In the genomic region with DNA sequence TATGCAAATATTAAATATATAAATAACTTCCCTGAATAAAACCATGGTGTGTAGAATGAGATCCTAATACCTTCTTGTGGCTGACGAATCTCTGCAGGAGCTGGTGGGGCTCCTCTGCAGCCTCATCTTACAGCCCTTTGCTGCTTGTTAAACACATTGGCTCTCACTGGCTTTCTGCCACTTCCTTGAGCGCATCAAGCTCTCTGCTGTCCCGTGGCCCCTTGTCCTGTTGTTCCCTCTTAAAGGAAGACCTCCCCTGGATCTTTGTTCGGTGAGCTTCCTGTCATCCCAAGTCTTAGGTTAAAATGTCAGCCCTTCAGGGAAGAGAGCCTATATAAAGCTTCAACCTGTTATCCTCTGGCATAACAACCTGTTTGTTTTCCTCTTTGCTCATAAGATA, we compare ENCODE assay signal across 20 cellular contexts.
"Had no signal": no experiment of that assay in that cellular context is flagged by ENCODE, and none has a peak within 500 bp of the region (broad histone marks: within the 10 kb centered on the region; RNA-seq: fewer than 3 reads in every experiment).

No MANE protein-coding gene starts in this region.

- H3K27me3 Mint-ChIP-seq: activated CD4-positive, alpha-beta T cell treated with anti-CD3 and anti-CD28 coated beads for 36 hours; activated CD8-positive, alpha-beta memory T cell treated with anti-CD3 and anti-CD28 coated beads, Interleukin-2, amount 10 ng/mL, durations not matched to agents 7 days and 5 days; memory B cell; stimulated activated naive B cell treated with anti-CD40 and anti-IgM and Interleukin-4, amounts not matched to agents 10 μg/mL and 1 μg/mL and 100 μg/mL, for 72 hours had no signal

- H3K9me3 ChIP-seq: breast epithelium, thoracic aorta, upper lobe of left lung had no signal

- H3K4me3 Mint-ChIP-seq: activated CD4-positive, alpha-beta T cell treated with anti-CD3 and anti-CD28 coated beads for 36 hours; activated CD8-positive, alpha-beta memory T cell treated with anti-CD3 and anti-CD28 coated beads, Interleukin-2, amount 10 ng/mL, durations not matched to agents 7 days and 5 days; activated naive CD4-positive, alpha-beta T cell treated with anti-CD3 and anti-CD28 coated beads for 36 hours; memory B cell; natural killer cell; stimulated activated naive B cell treated with anti-CD40 and anti-IgM and Interleukin-4, amounts not matched to agents 10 μg/mL and 1 μg/mL and 100 μg/mL, for 72 hours; WTC11 had no signal

- H3K27me3 ChIP-seq: breast epithelium, foreskin keratinocyte, upper lobe of left lung had no signal

- H3K9ac ChIP-seq: parathyroid adenoma had no signal

- H3K27ac ChIP-seq: breast epithelium, coronary artery, foreskin keratinocyte, parathyroid adenoma, thoracic aorta, upper lobe of left lung had no signal

- H3K36me3 ChIP-seq: breast epithelium, thoracic aorta, upper lobe of left lung had no signal

- H3K79me2 ChIP-seq: parathyroid adenoma had no signal

- H2AFZ ChIP-seq: parathyroid adenoma had no signal

- H3K4me1 Mint-ChIP-seq: activated CD4-positive, alpha-beta T cell treated with anti-CD3 and anti-CD28 coated beads for 36 hours; activated CD8-positive, alpha-beta memory T cell treated with anti-CD3 and anti-CD28 coated beads, Interleukin-2, amount 10 ng/mL, durations not matched to agents 7 days and 5 days; memory B cell; natural killer cell; stimulated activated naive B cell treated with anti-CD40 and anti-IgM and Interleukin-4, amounts not matched to agents 10 μg/mL and 1 μg/mL and 100 μg/mL, for 72 hours; WTC11 had no signal

- H3K27ac Mint-ChIP-seq: activated CD4-positive, alpha-beta T cell treated with anti-CD3 and anti-CD28 coated beads for 36 hours; activated CD8-positive, alpha-beta memory T cell treated with anti-CD3 and anti-CD28 coated beads, Interleukin-2, amount 10 ng/mL, durations not matched to agents 7 days and 5 days; activated naive CD4-positive, alpha-beta T cell treated with anti-CD3 and anti-CD28 coated beads for 36 hours; activated T-helper 2 cell treated with anti-CD3 and anti-CD28 coated beads, Interferon-gamma antibody, Interleukin-2, Interleukin-4, amounts not matched to agents 10 μg/mL and 5 μg/mL and 100 μg/mL, durations not matched to agents 14 hours and 24 hours and 36 hours; memory B cell; natural killer cell; stimulated activated naive B cell treated with anti-CD40 and anti-IgM and Interleukin-4, amounts not matched to agents 10 μg/mL and 1 μg/mL and 100 μg/mL, for 72 hours; WTC11 had no signal

- DNase-seq: activated CD4-positive, alpha-beta T cell treated with anti-CD3 and anti-CD28 coated beads for 36 hours; activated CD4-positive, alpha-beta T cell treated with anti-CD3 and anti-CD28 coated beads, Interleukin-2, amount 50 U/mL, for 48 hours; activated CD8-positive, alpha-beta memory T cell treated with anti-CD3 and anti-CD28 coated beads, Interleukin-2, amount 10 ng/mL, durations not matched to agents 7 days and 5 days; activated naive CD4-positive, alpha-beta T cell treated with anti-CD3 and anti-CD28 coated beads for 36 hours; activated T-cell treated with anti-CD3 and anti-CD28 coated beads, Interleukin-2, amount 50 U/mL, for 1 hour; anterior cingulate cortex; glutamatergic neuron; natural killer cell; stimulated activated naive B cell treated with anti-CD40 and anti-IgM and Interleukin-4, amounts not matched to agents 10 μg/mL and 1 μg/mL and 100 μg/mL, for 72 hours; SW 1271; T-helper 2 cell; upper lobe of left lung had no signal

- H3K4me3 ChIP-seq: breast epithelium, coronary artery, thoracic aorta, upper lobe of left lung had no signal

- H3K4me1 ChIP-seq: breast epithelium, foreskin keratinocyte, parathyroid adenoma, upper lobe of left lung had no signal

- H3K36me3 Mint-ChIP-seq: activated CD8-positive, alpha-beta memory T cell treated with anti-CD3 and anti-CD28 coated beads, Interleukin-2, amount 10 ng/mL, durations not matched to agents 7 days and 5 days; memory B cell; natural killer cell; stimulated activated naive B cell treated with anti-CD40 and anti-IgM and Interleukin-4, amounts not matched to agents 10 μg/mL and 1 μg/mL and 100 μg/mL, for 72 hours had no signal
